Comparison of ENCODE assay signal across 10 cellular contexts in genomic region chr7:156903232-156903909, GRCh38. TPM values are rescaled to one million over a fixed set of nuclear protein-coding genes. Genes with fewer than 3 reads are reported as not detected.
DNase-seq lines count a peak whose midpoint lies in the region; ATAC-seq, FAIRE-seq and TF ChIP-seq lines count a peak whose summit lies in the region.
"Had no signal": no experiment of that assay in that cellular context is flagged by ENCODE, and none has a peak within 500 bp of the region (broad histone marks: within the 10 kb centered on the region; RNA-seq: fewer than 3 reads in every experiment).

No MANE protein-coding gene starts in this region.

- H3K27ac Mint-ChIP-seq in GM23338 (no peak overlapping the region), T-cell (peak overlapping the region; percentile 65 to 86)

- peak overlapping the region; percentile 28 for H3K9ac ChIP-seq in endothelial cell of umbilical vein (replicated peaks; ENCODE audit: extremely low read depth, insufficient read depth, low read length)

- intact Hi-C loops in endothelial cell of umbilical vein (cut with micrococcal nuclease): loop anchor here (1.0 to 2.0 kb wide), 2 partner anchors 10 to 235 kb away; partner anchors contain the start of genes LMBR1 and UBE3C

- no peaks in the 10 kb centered on the region for H3K4me1 Mint-ChIP-seq in GM23338
- H3K4me1 Mint-ChIP-seq in T-cell: peaks cover 10 to 18% (median 15%) of the 10 kb centered on the region in 3 donors

- H3K27me3 ChIP-seq in GM23338 (ENCODE audit: insufficient read depth): no peaks in the 10 kb centered on the region
- H3K27me3 ChIP-seq in endothelial cell of umbilical vein (ENCODE audit: control insufficient read depth in 2 of 2, insufficient read depth in 2 of 2, low read length in 2 of 2): no peaks in the 10 kb centered on the region

- H3F3A ChIP-seq in GM23338 (replicated peaks; ENCODE audit: low read depth): no peaks in the 10 kb centered on the region

- H3K27me3 Mint-ChIP-seq in GM23338 (ENCODE audit: insufficient read depth, low read depth, poor library complexity): no peaks in the 10 kb centered on the region
- H3K27me3 Mint-ChIP-seq in T-cell: peaks cover 3 to 6% of the 10 kb centered on the region in 2 donors

- no peaks in the 10 kb centered on the region for H3K9me2 ChIP-seq in GM23338 (ENCODE audit: insufficient read depth)

- dilution Hi-C loops in endothelial cell of umbilical vein (cut with MboI; ENCODE audit: extremely low pct_ligation_motif_present, low sequenced_read_pairs): no loop called here

- H3K4me2 ChIP-seq in GM23338 (no peak overlapping the region), endothelial cell of umbilical vein (ENCODE audit: insufficient read depth, low read length) (peak overlapping the region; percentile 53)

- no peak for TF ChIP-seq CTCF in GM23338 (conservative IDR thresholded peaks at IDR 0.05; ENCODE audit: low read depth in 2 of 2)
- TF ChIP-seq CTCF in endothelial cell of umbilical vein (IDR thresholded peaks at IDR 0.05; ENCODE audit: extremely low read depth in 1 of 2, insufficient read depth in 1 of 2, low read depth in 1 of 2, low read length in 2 of 2): no peak

- H3K9me3 ChIP-seq in endothelial cell of umbilical vein (replicated peaks; ENCODE audit: control insufficient read depth, insufficient read depth, low read length): no peaks in the 10 kb centered on the region

- H3K4me1 ChIP-seq in GM23338 (ENCODE audit: insufficient read depth) (no peaks in the 10 kb centered on the region), endothelial cell of umbilical vein (ENCODE audit: control insufficient read depth, extremely low read depth, insufficient read depth, low read length) (peaks cover 14% of the 10 kb centered on the region)

- H3K27ac ChIP-seq in GM23338 (ENCODE audit: low read depth) (no peak overlapping the region), endothelial cell of umbilical vein (ENCODE audit: insufficient read depth, low read depth, low read length) (peak overlapping the region; percentile 80)

- H3K79me2 ChIP-seq in GM23338 (replicated peaks; ENCODE audit: insufficient read depth) (no peaks in the 10 kb centered on the region), endothelial cell of umbilical vein (ENCODE audit: control insufficient read depth, insufficient read depth, low read length) (no peaks in the 10 kb centered on the region)

- peak; percentile 34 for TF ChIP-seq POLR2A in endothelial cell of umbilical vein (IDR thresholded peaks at IDR 0.05; ENCODE audit: low read depth, low read length)
- no peak for TF ChIP-seq POLR2A in GM18505 (IDR thresholded peaks at IDR 0.05; ENCODE audit: borderline replicate concordance, extremely low read depth, insufficient read depth, insufficient read length)

- peak; percentile 98 for FAIRE-seq in endothelial cell of umbilical vein (lab: Jason Lieb, UNC)
- FAIRE-seq: GM12892 had no signal

- no peak overlapping the region for H3K4me3 ChIP-seq in GM23338
- no peak overlapping the region for H3K4me3 ChIP-seq in endothelial cell of umbilical vein (replicated peaks in 1 of 3; ENCODE audit: insufficient read depth in 1 of 3, low read depth in 1 of 3, low read length in 3 of 3)

- no peaks in the 10 kb centered on the region for H4K20me1 ChIP-seq in GM23338 (replicated peaks; ENCODE audit: insufficient read depth)
- H4K20me1 ChIP-seq in endothelial cell of umbilical vein (replicated peaks; ENCODE audit: control insufficient read depth, extremely low read depth, insufficient read depth, low read length): no peaks in the 10 kb centered on the region

- no peaks in the 10 kb centered on the region for H3K36me3 ChIP-seq in GM23338 (ENCODE audit: insufficient read depth)
- no peaks in the 10 kb centered on the region for H3K36me3 ChIP-seq in endothelial cell of umbilical vein (ENCODE audit: control insufficient read depth in 2 of 2, extremely low read depth in 1 of 2, insufficient read depth in 2 of 2, low read length in 2 of 2)

- H3K4me3 Mint-ChIP-seq in GM23338: no peak overlapping the region
- H3K4me3 Mint-ChIP-seq in T-cell: peak overlapping the region in 2 of 3 donors; percentile 20 to 25
- H3K4me3 Mint-ChIP-seq: natural killer cell treated with Interleukin-12 subunit alpha and Interleukin-12 subunit beta and Interleukin-15 and Interleukin-18, amount 100 ng/mL, for 72 hours had no signal

- DNase-seq in GM23338 (ENCODE audit: low spot score) (no peak), T-cell (peak in 28 of 34 experiments; percentile 7 to 73 (median 28)), endothelial cell of umbilical vein (ENCODE audit: low read depth, low spot score) (peak; percentile 81), pulmonary artery endothelial cell (ENCODE audit: low read depth, low spot score) (peak; percentile 66), NCI-H82 treated with DMSO at 0.1 percent for 48 hours (lab: John Stamatoyannopoulos, UW; ENCODE audit: unreplicated experiment) (no peak), NCI-H2107 (lab: John Stamatoyannopoulos, UW) (no peak), hypothalamus (lab: John Stamatoyannopoulos, UW) (no peak)

- BruUV-seq in endothelial cell of umbilical vein (replicated peaks; lab: Mats Ljungman, UMichigan): TSS peak; percentile 70

- no peaks in the 10 kb centered on the region for H3K9me1 ChIP-seq in endothelial cell of umbilical vein (replicated peaks; ENCODE audit: control insufficient read depth, extremely low read depth, insufficient read depth, low read length)

- CTCF ChIA-PET in T-cell (lab: Charles Lee): interaction anchor here in 1 of 2 donors (0.9 kb wide), 1 partner anchor 10 kb away, joined by 4 read pairs; the partner anchor contains the start of gene LMBR1
- CTCF ChIA-PET in endothelial cell of umbilical vein (lab: Charles Lee): interaction anchor here (0.7 to 3.0 kb wide), 2 partner anchors 10 to 46 kb away, joined by 4 to 17 read pairs; partner anchors contain the start of genes LMBR1 and NOM1

- POLR2A ChIA-PET in T-cell (lab: Charles Lee): no interaction called here
- POLR2A ChIA-PET in endothelial cell of umbilical vein (lab: Charles Lee): no interaction called here

- ATAC-seq in GM23338 (no peak), T-cell (replicated peaks in 1 of 4) (peak; percentile 92 to 98 (median 96)), GM18505 (IDR thresholded peaks at IDR 0.05; ENCODE audit: unreplicated experiment) (no peak)

- H3K9me3 Mint-ChIP-seq in GM23338: no peaks in the 10 kb centered on the region
- no peaks in the 10 kb centered on the region for H3K9me3 Mint-ChIP-seq in T-cell
- H3K9me3 Mint-ChIP-seq: natural killer cell treated with Interleukin-12 subunit alpha and Interleukin-12 subunit beta and Interleukin-15 and Interleukin-18, amount 100 ng/mL, for 72 hours had no signal

- H2AFZ ChIP-seq in GM23338 (0 out of 2 replicates have a peak overlapping the region, but pooled peaks have one; percentile 5), endothelial cell of umbilical vein (ENCODE audit: low read depth, low read length) (peak overlapping the region; percentile 49)

- no peaks in the 10 kb centered on the region for H3K36me3 Mint-ChIP-seq in GM23338 (ENCODE audit: low read depth)
- no peaks in the 10 kb centered on the region for H3K36me3 Mint-ChIP-seq in T-cell
- H3K36me3 Mint-ChIP-seq: natural killer cell treated with Interleukin-12 subunit alpha and Interleukin-12 subunit beta and Interleukin-15 and Interleukin-18, amount 100 ng/mL, for 72 hours had no signal

TF ChIP-seq in endothelial cell of umbilical vein, 7 proteins besides CTCF, POLR2A, EP300 and RAD21:
- TF ChIP-seq EZH2 (IDR thresholded peaks at IDR 0.05; ENCODE audit: borderline replicate concordance, low read depth, low read length, severe bottlenecking) (no peak), JUN (IDR thresholded peaks at IDR 0.05; ENCODE audit: borderline replicate concordance, insufficient read depth, insufficient read length, low read depth) (peak; percentile 67), MAX (IDR thresholded peaks at IDR 0.05; ENCODE audit: insufficient read depth, insufficient read length) (no peak), GATA2 (IDR thresholded peaks at IDR 0.05; ENCODE audit: insufficient read depth, insufficient read length, low read depth, low read length) (no peak), FOS (IDR thresholded peaks at IDR 0.05; ENCODE audit: borderline replicate concordance, insufficient read depth, low read length) (peak; percentile 82), MYC (IDR thresholded peaks at IDR 0.05; ENCODE audit: low read depth, low read length) (no peak), POLR2AphosphoS5 (IDR thresholded peaks at IDR 0.05; ENCODE audit: insufficient read depth, low read depth, low read length) (peak; percentile 88)

RNA-seq across cellular contexts. Expression of gene LMBR1, which starts 10.4 kb away (rescaled TPM):
- 69.1 and 90.1 TPM in 2 replicates for total RNA-seq in GM23338 (2014; rRNA removed; shearing (Covaris generic))
- 20.6 and 21.8 TPM in 2 replicates for polyA plus RNA-seq in GM23338 (2016; fragmentation: Nextera tagmentation; extraction: Ambion mirVana)
- 10 to 100 TPM; 79.1 to 94.8 (median 83.8) TPM for total RNA-seq in T-cell
- total RNA-seq in endothelial cell of umbilical vein: 57.7 and 72.9 TPM in 2 replicates
- 12.1 and 14.0 TPM in 2 replicates for polyA plus RNA-seq in endothelial cell of umbilical vein
- 13.8 and 15.7 TPM in 2 replicates for polyA plus RNA-seq in endothelial cell of umbilical vein (2011; cell fraction: cytosol; rRNA removed)
- polyA plus RNA-seq in endothelial cell of umbilical vein (2011; cell fraction: nucleus; rRNA removed): 31.7 and 33.0 TPM in 2 replicates
- 23.9 and 29.0 TPM in 2 replicates for polyA plus RNA-seq in endothelial cell of umbilical vein (2012)
- polyA minus RNA-seq in endothelial cell of umbilical vein: 43.0 and 64.6 TPM in 2 replicates
- 32.0 TPM for polyA minus RNA-seq in endothelial cell of umbilical vein (2011; cell fraction: cytosol; rRNA and poly(A)+ RNA removed)
- 118 and 129 TPM in 2 replicates for polyA minus RNA-seq in endothelial cell of umbilical vein (2011; cell fraction: nucleus; rRNA and poly(A)+ RNA removed)
- 69.9 and 100 TPM in 2 replicates for total RNA-seq in pulmonary artery endothelial cell

RNA-seq across cellular contexts. Expression of gene NOM1, which starts 46.1 kb away (rescaled TPM):
- total RNA-seq in GM23338 (2014; rRNA removed; shearing (Covaris generic)): 33.1 and 36.5 TPM in 2 replicates
- polyA plus RNA-seq in GM23338 (2016; fragmentation: Nextera tagmentation; extraction: Ambion mirVana): 17.7 and 18.8 TPM in 2 replicates
- total RNA-seq in T-cell: 10 to 100 TPM; 31.7 to 47.8 (median 33.7) TPM
- 36.7 and 38.6 TPM in 2 replicates for total RNA-seq in endothelial cell of umbilical vein
- polyA plus RNA-seq in endothelial cell of umbilical vein: 11.7 and 13.7 TPM in 2 replicates
- 9.7 and 9.9 TPM in 2 replicates for polyA plus RNA-seq in endothelial cell of umbilical vein (2011; cell fraction: cytosol; rRNA removed)
- 63.6 and 69.5 TPM in 2 replicates for polyA plus RNA-seq in endothelial cell of umbilical vein (2011; cell fraction: nucleus; rRNA removed)
- 14.7 and 21.4 TPM in 2 replicates for polyA plus RNA-seq in endothelial cell of umbilical vein (2012)
- 26.4 and 34.5 TPM in 2 replicates for polyA minus RNA-seq in endothelial cell of umbilical vein
- polyA minus RNA-seq in endothelial cell of umbilical vein (2011; cell fraction: cytosol; rRNA and poly(A)+ RNA removed): 15.5 TPM
- 35.2 and 63.8 TPM in 2 replicates for polyA minus RNA-seq in endothelial cell of umbilical vein (2011; cell fraction: nucleus; rRNA and poly(A)+ RNA removed)
- 25.1 and 30.3 TPM in 2 replicates for total RNA-seq in pulmonary artery endothelial cell

Comparison
In these comparisons a context has a peak if more than half of its experiments do, and no peak if none do; other contexts are left out.
1. ATAC-seq: peak in T-cell (4 of 4); none in GM23338 (single experiment) and GM18505 (single experiment).
2. DNase-seq: peak in T-cell (28 of 34), endothelial cell of umbilical vein (single experiment) and pulmonary artery endothelial cell (single experiment); none in GM23338 (single experiment), NCI-H82 treated with DMSO at 0.1 percent for 48 hours (single experiment), NCI-H2107 (single experiment) and hypothalamus (0 of 51).